Comparison of ENCODE assay signal across 1 cellular context in the genomic region with DNA sequence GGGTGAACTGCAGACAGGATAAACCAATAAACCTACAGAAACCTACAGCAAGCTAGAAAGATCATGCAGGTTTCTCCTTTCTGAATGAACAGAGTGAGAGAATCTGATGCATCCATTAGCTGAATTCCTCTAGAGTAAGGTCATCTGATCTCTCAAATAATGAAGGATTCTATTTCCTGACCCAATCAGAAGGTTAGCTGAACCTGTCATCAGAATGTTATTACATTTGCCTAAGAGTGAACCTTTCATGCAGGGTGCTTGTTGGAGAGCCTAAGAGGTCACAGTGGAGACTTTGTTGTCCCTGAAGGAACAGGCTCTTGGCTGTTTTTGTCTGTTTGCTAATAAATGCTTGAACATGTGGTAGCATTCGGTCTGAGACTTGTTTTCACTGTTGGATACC.
TF ChIP-seq lines count a peak whose summit lies in the region.

No MANE protein-coding gene starts in this region.

TF ChIP-seq in SK-N-SH, 30 proteins besides CTCF, POLR2A, EP300 and RAD21 (continued from another document):
- TF ChIP-seq TEAD4 (IDR thresholded peaks at IDR 0.05; ENCODE audit: borderline replicate concordance, insufficient read depth), result no peak
- TF ChIP-seq FOXJ3 (CRISPR knock-in tag; IDR thresholded peaks at IDR 0.05), result no peak
- no peak for TF ChIP-seq CHD2 (IDR thresholded peaks at IDR 0.05; ENCODE audit: low read length, partially characterized antibody)
- no peak for TF ChIP-seq SIN3A (IDR thresholded peaks at IDR 0.05; ENCODE audit: borderline replicate concordance, low read depth, low read length)
- TF ChIP-seq, protein P1, sequence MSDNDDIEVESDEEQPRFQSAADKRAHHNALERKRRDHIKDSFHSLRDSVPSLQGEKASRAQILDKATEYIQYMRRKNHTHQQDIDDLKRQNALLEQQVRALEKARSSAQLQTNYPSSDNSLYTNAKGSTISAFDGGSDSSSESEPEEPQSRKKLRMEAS (IDR thresholded peaks at IDR 0.05; ENCODE audit: low read depth), result no peak
- no peak for TF ChIP-seq SMC3 (IDR thresholded peaks at IDR 0.05; ENCODE audit: low read depth, low read length)
- TF ChIP-seq, protein P2, sequence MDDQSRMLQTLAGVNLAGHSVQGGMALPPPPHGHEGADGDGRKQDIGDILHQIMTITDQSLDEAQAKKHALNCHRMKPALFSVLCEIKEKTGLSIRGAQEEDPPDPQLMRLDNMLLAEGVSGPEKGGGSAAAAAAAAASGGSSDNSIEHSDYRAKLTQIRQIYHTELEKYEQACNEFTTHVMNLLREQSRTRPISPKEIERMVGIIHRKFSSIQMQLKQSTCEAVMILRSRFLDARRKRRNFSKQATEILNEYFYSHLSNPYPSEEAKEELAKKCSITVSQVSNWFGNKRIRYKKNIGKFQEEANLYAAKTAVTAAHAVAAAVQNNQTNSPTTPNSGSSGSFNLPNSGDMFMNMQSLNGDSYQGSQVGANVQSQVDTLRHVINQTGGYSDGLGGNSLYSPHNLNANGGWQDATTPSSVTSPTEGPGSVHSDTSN (IDR thresholded peaks at IDR 0.05), result no peak
- TF ChIP-seq, protein P3, sequence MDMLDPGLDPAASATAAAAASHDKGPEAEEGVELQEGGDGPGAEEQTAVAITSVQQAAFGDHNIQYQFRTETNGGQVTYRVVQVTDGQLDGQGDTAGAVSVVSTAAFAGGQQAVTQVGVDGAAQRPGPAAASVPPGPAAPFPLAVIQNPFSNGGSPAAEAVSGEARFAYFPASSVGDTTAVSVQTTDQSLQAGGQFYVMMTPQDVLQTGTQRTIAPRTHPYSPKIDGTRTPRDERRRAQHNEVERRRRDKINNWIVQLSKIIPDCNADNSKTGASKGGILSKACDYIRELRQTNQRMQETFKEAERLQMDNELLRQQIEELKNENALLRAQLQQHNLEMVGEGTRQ (IDR thresholded peaks at IDR 0.05; ENCODE audit: borderline replicate concordance, low read depth, low read length), result no peak
- TF ChIP-seq ELF1 (IDR thresholded peaks at IDR 0.05), result no peak
- TF ChIP-seq FOXM1 (IDR thresholded peaks at IDR 0.05; ENCODE audit: low read depth), result no peak
- no peak for TF ChIP-seq FOSL2 (IDR thresholded peaks at IDR 0.05; ENCODE audit: borderline replicate concordance, low read depth)
- TF ChIP-seq GABPA (IDR thresholded peaks at IDR 0.05; ENCODE audit: low read depth), result no peak
TF ChIP-seq in SK-N-SH: peak in this region for 0.
